ENCODE assay signal across 1 cellular context in genomic region chr5:148880197-148880596, GRCh38.
TF ChIP-seq lines count a peak whose summit lies in the region.

No MANE protein-coding gene starts in this region.

TF ChIP-seq in SK-N-SH treated with all-trans-retinoic acid at 6 μM for 48 hours, 23 proteins besides CTCF, POLR2A, EP300 and RAD21 (continued from another document):
- no peak for TF ChIP-seq PATZ1 (CRISPR knock-in tag; IDR thresholded peaks at IDR 0.05; ENCODE audit: borderline replicate concordance)
- no peak for TF ChIP-seq ZFP30 (CRISPR knock-in tag; IDR thresholded peaks at IDR 0.05)
- TF ChIP-seq CSDC2 (CRISPR knock-in tag; IDR thresholded peaks at IDR 0.05): no peak
- no peak for TF ChIP-seq CREB5 (CRISPR knock-in tag; IDR thresholded peaks at IDR 0.05; ENCODE audit: low read depth)
- no peak for TF ChIP-seq CSRNP3 (CRISPR knock-in tag; IDR thresholded peaks at IDR 0.05)
- no peak for TF ChIP-seq RARB (CRISPR knock-in tag; IDR thresholded peaks at IDR 0.05)
- TF ChIP-seq ZNF70 (CRISPR knock-in tag; IDR thresholded peaks at IDR 0.05): no peak
- TF ChIP-seq TSHZ2 (CRISPR knock-in tag; IDR thresholded peaks at IDR 0.05): no peak
- TF ChIP-seq ZNF8 (CRISPR knock-in tag; IDR thresholded peaks at IDR 0.05): no peak
- no peak for TF ChIP-seq OSR1 (CRISPR knock-in tag; IDR thresholded peaks at IDR 0.05)
- TF ChIP-seq ISL1 (CRISPR knock-in tag; IDR thresholded peaks at IDR 0.05): no peak
- no peak for TF ChIP-seq SNAI2 (CRISPR knock-in tag; IDR thresholded peaks at IDR 0.05)
- no peak for TF ChIP-seq ESRRG (CRISPR knock-in tag; IDR thresholded peaks at IDR 0.05)
- TF ChIP-seq ZNF565 (CRISPR knock-in tag; conservative IDR thresholded peaks at IDR 0.05; ENCODE audit: low read depth): no peak
- TF ChIP-seq ARNTL (CRISPR knock-in tag; IDR thresholded peaks at IDR 0.05; ENCODE audit: borderline replicate concordance, low read depth): no peak
- no peak for TF ChIP-seq POU6F1 (CRISPR knock-in tag; IDR thresholded peaks at IDR 0.05; ENCODE audit: borderline replicate concordance, low read depth)
